1 cellular context compared by ENCODE assay signal in the genomic region with DNA sequence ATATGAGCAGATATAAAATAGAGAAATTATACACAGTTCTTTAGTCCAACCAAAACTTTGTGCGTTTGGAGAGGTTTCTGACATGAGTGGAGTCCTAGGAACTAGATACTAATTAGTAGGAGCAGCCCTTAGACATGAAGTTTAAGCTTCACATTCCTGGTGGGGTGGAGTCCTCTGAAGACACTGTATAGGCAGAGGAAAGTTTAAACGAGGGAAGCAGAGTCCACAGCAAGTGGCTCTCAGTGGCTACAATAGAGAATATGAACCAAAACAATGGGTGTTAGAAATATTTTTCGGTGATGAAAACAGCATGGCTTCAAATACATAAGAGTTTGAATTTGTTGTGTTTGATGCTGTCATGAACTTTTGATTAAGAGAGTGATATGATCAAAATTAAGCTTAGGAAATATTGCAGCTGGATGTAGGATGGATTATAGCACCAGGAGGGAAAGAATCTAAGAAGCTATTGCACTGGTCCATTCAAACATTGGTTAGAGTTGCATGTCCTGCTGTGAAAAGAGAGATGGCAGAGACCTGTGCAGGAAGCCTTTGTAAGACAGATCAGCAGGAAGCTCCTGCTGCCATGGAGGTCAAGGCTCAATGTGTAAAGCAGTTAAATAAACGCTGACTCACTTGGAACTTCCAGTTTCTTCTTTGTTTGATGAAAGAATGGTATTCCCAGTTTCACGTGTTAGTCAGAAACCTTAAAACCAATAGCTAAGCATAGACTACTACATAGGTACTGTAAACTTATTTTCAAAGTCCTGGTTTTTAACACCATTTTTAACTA.
TF ChIP-seq lines count a peak whose summit lies in the region.

No MANE protein-coding gene starts in this region.

TF ChIP-seq in HepG2, 621 proteins besides CTCF, POLR2A, EP300 and RAD21 (continued from another document and continues in another):
- TF ChIP-seq, protein P1, sequence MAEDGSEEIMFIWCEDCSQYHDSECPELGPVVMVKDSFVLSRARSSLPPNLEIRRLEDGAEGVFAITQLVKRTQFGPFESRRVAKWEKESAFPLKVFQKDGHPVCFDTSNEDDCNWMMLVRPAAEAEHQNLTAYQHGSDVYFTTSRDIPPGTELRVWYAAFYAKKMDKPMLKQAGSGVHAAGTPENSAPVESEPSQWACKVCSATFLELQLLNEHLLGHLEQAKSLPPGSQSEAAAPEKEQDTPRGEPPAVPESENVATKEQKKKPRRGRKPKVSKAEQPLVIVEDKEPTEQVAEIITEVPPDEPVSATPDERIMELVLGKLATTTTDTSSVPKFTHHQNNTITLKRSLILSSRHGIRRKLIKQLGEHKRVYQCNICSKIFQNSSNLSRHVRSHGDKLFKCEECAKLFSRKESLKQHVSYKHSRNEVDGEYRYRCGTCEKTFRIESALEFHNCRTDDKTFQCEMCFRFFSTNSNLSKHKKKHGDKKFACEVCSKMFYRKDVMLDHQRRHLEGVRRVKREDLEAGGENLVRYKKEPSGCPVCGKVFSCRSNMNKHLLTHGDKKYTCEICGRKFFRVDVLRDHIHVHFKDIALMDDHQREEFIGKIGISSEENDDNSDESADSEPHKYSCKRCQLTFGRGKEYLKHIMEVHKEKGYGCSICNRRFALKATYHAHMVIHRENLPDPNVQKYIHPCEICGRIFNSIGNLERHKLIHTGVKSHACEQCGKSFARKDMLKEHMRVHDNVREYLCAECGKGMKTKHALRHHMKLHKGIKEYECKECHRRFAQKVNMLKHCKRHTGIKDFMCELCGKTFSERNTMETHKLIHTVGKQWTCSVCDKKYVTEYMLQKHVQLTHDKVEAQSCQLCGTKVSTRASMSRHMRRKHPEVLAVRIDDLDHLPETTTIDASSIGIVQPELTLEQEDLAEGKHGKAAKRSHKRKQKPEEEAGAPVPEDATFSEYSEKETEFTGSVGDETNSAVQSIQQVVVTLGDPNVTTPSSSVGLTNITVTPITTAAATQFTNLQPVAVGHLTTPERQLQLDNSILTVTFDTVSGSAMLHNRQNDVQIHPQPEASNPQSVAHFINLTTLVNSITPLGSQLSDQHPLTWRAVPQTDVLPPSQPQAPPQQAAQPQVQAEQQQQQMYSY (CRISPR knock-in tag; IDR thresholded peaks at IDR 0.05) = no peak
- TF ChIP-seq RARA (CRISPR knock-in tag; IDR thresholded peaks at IDR 0.05) (peak; percentile 76), ZNF552 (CRISPR knock-in tag; IDR thresholded peaks at IDR 0.05; ENCODE audit: borderline replicate concordance) (no peak), ZSCAN31 (CRISPR knock-in tag; IDR thresholded peaks at IDR 0.05; ENCODE audit: low read depth) (no peak), RFX5 (IDR thresholded peaks at IDR 0.05; ENCODE audit: low read depth, low read length) (no peak), RAD51 (IDR thresholded peaks at IDR 0.05; ENCODE audit: borderline replicate concordance) (no peak), SRSF4 (IDR thresholded peaks at IDR 0.05; ENCODE audit: low read depth, low read length, poor library complexity, severe bottlenecking) (no peak), XBP1 (CRISPR knock-in tag; IDR thresholded peaks at IDR 0.05) (no peak), MLLT10 (CRISPR knock-in tag; IDR thresholded peaks at IDR 0.05) (no peak), SIX1 (CRISPR knock-in tag; IDR thresholded peaks at IDR 0.05; ENCODE audit: borderline replicate concordance) (no peak), ZNF644 (CRISPR knock-in tag; IDR thresholded peaks at IDR 0.05; ENCODE audit: low read depth) (peak; percentile 98), GATAD2A (CRISPR knock-in tag; IDR thresholded peaks at IDR 0.05) (peak; percentile 52; the same call in 1 of the 2 replicates), ZNF292 (CRISPR knock-in tag; IDR thresholded peaks at IDR 0.05; ENCODE audit: borderline replicate concordance, low read depth) (0 out of 2 replicates have a peak, but pooled peaks have one; percentile 23), ZNF788 (CRISPR knock-in tag; IDR thresholded peaks at IDR 0.05; ENCODE audit: borderline replicate concordance) (no peak), FOXA1 (IDR thresholded peaks at IDR 0.05) (no peak), FOXA1 (CRISPR knock-in tag; IDR thresholded peaks at IDR 0.05) (peak; percentile 37; the same call in 1 of the 2 replicates), ASH2L (IDR thresholded peaks at IDR 0.05; ENCODE audit: insufficient read length, low read depth, low read length) (no peak), ZNF761 (CRISPR knock-in tag; conservative IDR thresholded peaks at IDR 0.05) (no peak), ETV5 (CRISPR knock-in tag; IDR thresholded peaks at IDR 0.05; ENCODE audit: borderline replicate concordance) (peak; percentile 85), SAP130 (CRISPR knock-in tag; IDR thresholded peaks at IDR 0.05; ENCODE audit: low read depth) (peak; percentile 53; the same call in 1 of the 2 replicates), POGZ (CRISPR knock-in tag; IDR thresholded peaks at IDR 0.05) (peak; percentile 84), ZNF225 (CRISPR knock-in tag; IDR thresholded peaks at IDR 0.05) (no peak), ERF (CRISPR knock-in tag; IDR thresholded peaks at IDR 0.05) (no peak), SNAI1 (CRISPR knock-in tag; IDR thresholded peaks at IDR 0.05; ENCODE audit: borderline replicate concordance) (no peak), KDM5B (CRISPR knock-in tag; IDR thresholded peaks at IDR 0.05; ENCODE audit: borderline replicate concordance) (no peak), RBM39 (IDR thresholded peaks at IDR 0.05; ENCODE audit: low read depth, low read length, poor library complexity, severe bottlenecking) (no peak), ZNF251 (CRISPR knock-in tag; IDR thresholded peaks at IDR 0.05) (no peak), ZNF556 (CRISPR knock-in tag; IDR thresholded peaks at IDR 0.05; ENCODE audit: borderline replicate concordance) (no peak), RCOR2 (CRISPR knock-in tag; IDR thresholded peaks at IDR 0.05) (no peak), HCFC1 (IDR thresholded peaks at IDR 0.05; ENCODE audit: low read depth, low read length) (no peak), TCF12 (IDR thresholded peaks at IDR 0.05) (no peak), TCF12 (CRISPR knock-in tag; IDR thresholded peaks at IDR 0.05) (no peak), ZBTB42 (CRISPR knock-in tag; IDR thresholded peaks at IDR 0.05) (no peak), REPIN1 (CRISPR knock-in tag; IDR thresholded peaks at IDR 0.05; ENCODE audit: borderline replicate concordance, low read depth) (no peak), ZNF652 (CRISPR knock-in tag; IDR thresholded peaks at IDR 0.05; ENCODE audit: borderline replicate concordance, low read depth) (no peak), SOX6 (IDR thresholded peaks at IDR 0.05) (no peak), SOX6 (CRISPR knock-in tag; IDR thresholded peaks at IDR 0.05) (peak; percentile 72)
- TF ChIP-seq, protein P2, sequence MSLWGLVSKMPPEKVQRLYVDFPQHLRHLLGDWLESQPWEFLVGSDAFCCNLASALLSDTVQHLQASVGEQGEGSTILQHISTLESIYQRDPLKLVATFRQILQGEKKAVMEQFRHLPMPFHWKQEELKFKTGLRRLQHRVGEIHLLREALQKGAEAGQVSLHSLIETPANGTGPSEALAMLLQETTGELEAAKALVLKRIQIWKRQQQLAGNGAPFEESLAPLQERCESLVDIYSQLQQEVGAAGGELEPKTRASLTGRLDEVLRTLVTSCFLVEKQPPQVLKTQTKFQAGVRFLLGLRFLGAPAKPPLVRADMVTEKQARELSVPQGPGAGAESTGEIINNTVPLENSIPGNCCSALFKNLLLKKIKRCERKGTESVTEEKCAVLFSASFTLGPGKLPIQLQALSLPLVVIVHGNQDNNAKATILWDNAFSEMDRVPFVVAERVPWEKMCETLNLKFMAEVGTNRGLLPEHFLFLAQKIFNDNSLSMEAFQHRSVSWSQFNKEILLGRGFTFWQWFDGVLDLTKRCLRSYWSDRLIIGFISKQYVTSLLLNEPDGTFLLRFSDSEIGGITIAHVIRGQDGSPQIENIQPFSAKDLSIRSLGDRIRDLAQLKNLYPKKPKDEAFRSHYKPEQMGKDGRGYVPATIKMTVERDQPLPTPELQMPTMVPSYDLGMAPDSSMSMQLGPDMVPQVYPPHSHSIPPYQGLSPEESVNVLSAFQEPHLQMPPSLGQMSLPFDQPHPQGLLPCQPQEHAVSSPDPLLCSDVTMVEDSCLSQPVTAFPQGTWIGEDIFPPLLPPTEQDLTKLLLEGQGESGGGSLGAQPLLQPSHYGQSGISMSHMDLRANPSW (CRISPR knock-in tag; IDR thresholded peaks at IDR 0.05; ENCODE audit: borderline replicate concordance) = no peak
- TF ChIP-seq, protein P3, sequence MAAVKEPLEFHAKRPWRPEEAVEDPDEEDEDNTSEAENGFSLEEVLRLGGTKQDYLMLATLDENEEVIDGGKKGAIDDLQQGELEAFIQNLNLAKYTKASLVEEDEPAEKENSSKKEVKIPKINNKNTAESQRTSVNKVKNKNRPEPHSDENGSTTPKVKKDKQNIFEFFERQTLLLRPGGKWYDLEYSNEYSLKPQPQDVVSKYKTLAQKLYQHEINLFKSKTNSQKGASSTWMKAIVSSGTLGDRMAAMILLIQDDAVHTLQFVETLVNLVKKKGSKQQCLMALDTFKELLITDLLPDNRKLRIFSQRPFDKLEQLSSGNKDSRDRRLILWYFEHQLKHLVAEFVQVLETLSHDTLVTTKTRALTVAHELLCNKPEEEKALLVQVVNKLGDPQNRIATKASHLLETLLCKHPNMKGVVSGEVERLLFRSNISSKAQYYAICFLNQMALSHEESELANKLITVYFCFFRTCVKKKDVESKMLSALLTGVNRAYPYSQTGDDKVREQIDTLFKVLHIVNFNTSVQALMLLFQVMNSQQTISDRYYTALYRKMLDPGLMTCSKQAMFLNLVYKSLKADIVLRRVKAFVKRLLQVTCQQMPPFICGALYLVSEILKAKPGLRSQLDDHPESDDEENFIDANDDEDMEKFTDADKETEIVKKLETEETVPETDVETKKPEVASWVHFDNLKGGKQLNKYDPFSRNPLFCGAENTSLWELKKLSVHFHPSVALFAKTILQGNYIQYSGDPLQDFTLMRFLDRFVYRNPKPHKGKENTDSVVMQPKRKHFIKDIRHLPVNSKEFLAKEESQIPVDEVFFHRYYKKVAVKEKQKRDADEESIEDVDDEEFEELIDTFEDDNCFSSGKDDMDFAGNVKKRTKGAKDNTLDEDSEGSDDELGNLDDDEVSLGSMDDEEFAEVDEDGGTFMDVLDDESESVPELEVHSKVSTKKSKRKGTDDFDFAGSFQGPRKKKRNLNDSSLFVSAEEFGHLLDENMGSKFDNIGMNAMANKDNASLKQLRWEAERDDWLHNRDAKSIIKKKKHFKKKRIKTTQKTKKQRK (IDR thresholded peaks at IDR 0.05; ENCODE audit: low read length) = no peak
- TF ChIP-seq, protein P4, sequence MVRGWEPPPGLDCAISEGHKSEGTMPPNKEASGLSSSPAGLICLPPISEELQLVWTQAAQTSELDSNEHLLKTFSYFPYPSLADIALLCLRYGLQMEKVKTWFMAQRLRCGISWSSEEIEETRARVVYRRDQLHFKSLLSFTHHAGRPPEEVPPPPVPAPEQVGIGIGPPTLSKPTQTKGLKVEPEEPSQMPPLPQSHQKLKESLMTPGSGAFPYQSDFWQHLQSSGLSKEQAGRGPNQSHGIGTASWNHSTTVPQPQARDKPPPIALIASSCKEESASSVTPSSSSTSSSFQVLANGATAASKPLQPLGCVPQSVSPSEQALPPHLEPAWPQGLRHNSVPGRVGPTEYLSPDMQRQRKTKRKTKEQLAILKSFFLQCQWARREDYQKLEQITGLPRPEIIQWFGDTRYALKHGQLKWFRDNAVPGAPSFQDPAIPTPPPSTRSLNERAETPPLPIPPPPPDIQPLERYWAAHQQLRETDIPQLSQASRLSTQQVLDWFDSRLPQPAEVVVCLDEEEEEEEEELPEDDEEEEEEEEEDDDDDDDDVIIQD (CRISPR knock-in tag; IDR thresholded peaks at IDR 0.05; ENCODE audit: low read depth) = peak; percentile 82; the same call in 1 of the 2 replicates
- TF ChIP-seq, protein P5, sequence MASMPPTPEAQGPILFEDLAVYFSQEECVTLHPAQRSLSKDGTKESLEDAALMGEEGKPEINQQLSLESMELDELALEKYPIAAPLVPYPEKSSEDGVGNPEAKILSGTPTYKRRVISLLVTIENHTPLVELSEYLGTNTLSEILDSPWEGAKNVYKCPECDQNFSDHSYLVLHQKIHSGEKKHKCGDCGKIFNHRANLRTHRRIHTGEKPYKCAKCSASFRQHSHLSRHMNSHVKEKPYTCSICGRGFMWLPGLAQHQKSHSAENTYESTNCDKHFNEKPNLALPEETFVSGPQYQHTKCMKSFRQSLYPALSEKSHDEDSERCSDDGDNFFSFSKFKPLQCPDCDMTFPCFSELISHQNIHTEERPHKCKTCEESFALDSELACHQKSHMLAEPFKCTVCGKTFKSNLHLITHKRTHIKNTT (CRISPR knock-in tag; IDR thresholded peaks at IDR 0.05) = no peak
- TF ChIP-seq, protein P6, sequence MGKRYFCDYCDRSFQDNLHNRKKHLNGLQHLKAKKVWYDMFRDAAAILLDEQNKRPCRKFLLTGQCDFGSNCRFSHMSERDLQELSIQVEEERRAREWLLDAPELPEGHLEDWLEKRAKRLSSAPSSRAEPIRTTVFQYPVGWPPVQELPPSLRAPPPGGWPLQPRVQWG (CRISPR knock-in tag; IDR thresholded peaks at IDR 0.05; ENCODE audit: borderline replicate concordance, low read depth) = no peak
- TF ChIP-seq, protein P7, sequence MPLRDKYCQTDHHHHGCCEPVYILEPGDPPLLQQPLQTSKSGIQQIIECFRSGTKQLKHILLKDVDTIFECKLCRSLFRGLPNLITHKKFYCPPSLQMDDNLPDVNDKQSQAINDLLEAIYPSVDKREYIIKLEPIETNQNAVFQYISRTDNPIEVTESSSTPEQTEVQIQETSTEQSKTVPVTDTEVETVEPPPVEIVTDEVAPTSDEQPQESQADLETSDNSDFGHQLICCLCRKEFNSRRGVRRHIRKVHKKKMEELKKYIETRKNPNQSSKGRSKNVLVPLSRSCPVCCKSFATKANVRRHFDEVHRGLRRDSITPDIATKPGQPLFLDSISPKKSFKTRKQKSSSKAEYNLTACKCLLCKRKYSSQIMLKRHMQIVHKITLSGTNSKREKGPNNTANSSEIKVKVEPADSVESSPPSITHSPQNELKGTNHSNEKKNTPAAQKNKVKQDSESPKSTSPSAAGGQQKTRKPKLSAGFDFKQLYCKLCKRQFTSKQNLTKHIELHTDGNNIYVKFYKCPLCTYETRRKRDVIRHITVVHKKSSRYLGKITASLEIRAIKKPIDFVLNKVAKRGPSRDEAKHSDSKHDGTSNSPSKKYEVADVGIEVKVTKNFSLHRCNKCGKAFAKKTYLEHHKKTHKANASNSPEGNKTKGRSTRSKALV (CRISPR knock-in tag; IDR thresholded peaks at IDR 0.05) = no peak
